15 cellular contexts compared by ENCODE assay signal in the genomic region with DNA sequence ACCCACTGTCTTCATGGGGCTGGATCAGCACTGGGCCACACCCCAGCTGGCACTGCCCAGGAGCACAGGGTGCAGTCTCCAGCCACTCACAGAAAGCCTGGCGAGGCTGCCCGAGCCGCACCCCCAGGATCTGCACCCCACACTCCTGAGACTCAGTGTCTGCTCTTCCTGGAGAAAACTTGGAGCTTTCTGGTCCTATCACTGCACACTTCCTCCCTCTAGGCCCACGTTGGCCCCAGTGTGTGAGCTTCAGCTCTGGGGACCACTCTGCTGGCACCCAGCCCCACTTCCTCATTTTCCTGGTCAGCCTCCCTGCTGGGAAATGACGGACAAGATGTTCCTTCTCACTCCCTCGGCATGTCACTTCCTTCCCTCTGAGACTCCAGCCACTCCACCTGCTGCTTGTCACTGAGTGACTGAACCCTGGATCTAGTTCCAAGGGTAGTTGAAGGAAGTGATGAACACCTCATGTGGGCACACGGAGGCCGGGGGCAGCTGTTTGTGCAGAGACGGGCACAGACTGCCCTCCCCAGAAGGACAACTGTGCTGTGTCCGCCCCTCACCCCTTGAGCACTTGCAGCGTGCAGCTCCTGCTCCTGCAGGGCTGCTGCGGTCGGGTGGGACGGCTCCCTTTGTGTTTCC. TPM values are rescaled to one million over a fixed set of nuclear protein-coding genes. Genes with fewer than 3 reads are reported as not detected.
DNase-seq lines count a peak whose midpoint lies in the region; ATAC-seq, FAIRE-seq and TF ChIP-seq lines count a peak whose summit lies in the region.
"Had no signal": no experiment of that assay in that cellular context is flagged by ENCODE, and none has a peak within 500 bp of the region (broad histone marks: within the 10 kb centered on the region; RNA-seq: fewer than 3 reads in every experiment).

No MANE protein-coding gene starts in this region.

- no peak overlapping the region for H3K4me3 Mint-ChIP-seq in astrocyte (ENCODE audit: unreplicated experiment)

- peaks cover 36% of the 10 kb centered on the region for H4K20me1 ChIP-seq in astrocyte (ENCODE audit: insufficient read depth, low read length)

- intact Hi-C loops in left colon (cut with DNase I, micrococcal nuclease), result no loop called here
- intact Hi-C loops in sciatic nerve (cut with DNase I), result no loop called here

- peaks cover 32% of the 10 kb centered on the region for H3K36me3 ChIP-seq in astrocyte (ENCODE audit: insufficient read depth, low read length)

- FAIRE-seq in astrocyte (lab: Jason Lieb, UNC), result no peak

- no peak for TF ChIP-seq CTCF in astrocyte (IDR thresholded peaks at IDR 0.05; ENCODE audit: insufficient read depth, low read depth, low read length)

- no peak overlapping the region for H2AFZ ChIP-seq in astrocyte (ENCODE audit: low read depth, low read length)

- H3K27me3 Mint-ChIP-seq in astrocyte (ENCODE audit: low read depth, unreplicated experiment), result no peaks in the 10 kb centered on the region

- H3K36me3 Mint-ChIP-seq in astrocyte (ENCODE audit: low read depth, unreplicated experiment), result peaks cover 22% of the 10 kb centered on the region

- H3K27ac ChIP-seq in astrocyte (ENCODE audit: low read depth, low read length), result no peak overlapping the region

- no peaks in the 10 kb centered on the region for H3K27me3 ChIP-seq in astrocyte (ENCODE audit: insufficient read depth, low read length)
- H3K27me3 ChIP-seq: BE2C had no signal

- H3K4me2 ChIP-seq in astrocyte (ENCODE audit: low read length), result no peak overlapping the region

- no peaks in the 10 kb centered on the region for H3K4me1 ChIP-seq in astrocyte (ENCODE audit: insufficient read depth, low read length)
- H3K4me1 ChIP-seq: BE2C had no signal

- H3K4me1 Mint-ChIP-seq in astrocyte (ENCODE audit: low read depth, unreplicated experiment), result peaks cover 5% of the 10 kb centered on the region

- peak; percentile 4 for DNase-seq in GDM1 (lab: John Stamatoyannopoulos, UW)
- DNase-seq in astrocyte (ENCODE audit: low read depth), result no peak
- DNase-seq in left colon, result peak; percentile 59 to 68
- peak; percentile 83 for DNase-seq in sciatic nerve (ENCODE audit: low spot score)
- DNase-seq in AML-193 (lab: John Stamatoyannopoulos, UW), result no peak
- DNase-seq in OCI-M1 (lab: John Stamatoyannopoulos, UW), result no peak
- no peak for DNase-seq in retina
- no peak for DNase-seq in T1000 (lab: John Stamatoyannopoulos, UW)
- DNase-seq: activated CD4-positive, alpha-beta T cell treated with anti-CD3 and anti-CD28 coated beads for 1 hour; activated naive CD4-positive, alpha-beta T cell treated with Interleukin-2 at 50 U/mL for 16 hours; BE2C; effector memory CD4-positive, alpha-beta T cell; NCI-H2029; occipital lobe had no signal

- peak; percentile 24 for ATAC-seq in left colon
- ATAC-seq in sciatic nerve, result peak; percentile 86

- no peaks in the 10 kb centered on the region for H3K9me3 ChIP-seq in astrocyte (ENCODE audit: insufficient read depth, low read depth, low read length)
- H3K9me3 ChIP-seq: BE2C had no signal

- peaks cover 10% of the 10 kb centered on the region for H3K79me2 ChIP-seq in astrocyte (ENCODE audit: insufficient read depth, low read length)

- H3K9me3 Mint-ChIP-seq in astrocyte (ENCODE audit: unreplicated experiment), result no peaks in the 10 kb centered on the region

- peak overlapping the region; percentile 66 for H3K27ac Mint-ChIP-seq in astrocyte (ENCODE audit: unreplicated experiment)

- no peak overlapping the region for H3K4me3 ChIP-seq in astrocyte (ENCODE audit: insufficient read depth, low read depth, low read length)

- no peak overlapping the region for H3K9ac ChIP-seq in astrocyte (ENCODE audit: low read length)

RNA-seq across cellular contexts. Expression of a gene that starts 29.0 kb away (rescaled TPM):
- total RNA-seq in astrocyte (31.6 and 32.8 TPM in 2 replicates), left colon (10 to 100 TPM; 32.6 to 43.7 TPM), sciatic nerve (46.9 TPM)

RNA-seq across cellular contexts. Expression of a gene that starts 39.2 kb away (rescaled TPM):
- total RNA-seq in astrocyte (0.36 TPM in 1 of 2 replicates, not detected in the other), left colon (not detected), sciatic nerve (not detected)
- total RNA-seq: occipital lobe, RPMI7951 had no signal

RNA-seq across cellular contexts. Expression of a gene that starts 51.6 kb away (rescaled TPM):
- 236 and 284 TPM in 2 replicates for total RNA-seq in astrocyte
- total RNA-seq in left colon, result 100 to 1,000 TPM; 277 to 382 TPM
- 87.4 TPM for total RNA-seq in sciatic nerve

Comparison
In these comparisons a context has a peak if more than half of its experiments do, and no peak if none do; other contexts are left out.
1. DNase-seq: peak in GDM1 (single experiment), left colon (2 of 2) and sciatic nerve (single experiment); none in astrocyte (single experiment), AML-193 (0 of 2), OCI-M1 (single experiment), retina (single experiment) and T1000 (single experiment).